ENCODE assay signal across 10 cellular contexts in the genomic region with DNA sequence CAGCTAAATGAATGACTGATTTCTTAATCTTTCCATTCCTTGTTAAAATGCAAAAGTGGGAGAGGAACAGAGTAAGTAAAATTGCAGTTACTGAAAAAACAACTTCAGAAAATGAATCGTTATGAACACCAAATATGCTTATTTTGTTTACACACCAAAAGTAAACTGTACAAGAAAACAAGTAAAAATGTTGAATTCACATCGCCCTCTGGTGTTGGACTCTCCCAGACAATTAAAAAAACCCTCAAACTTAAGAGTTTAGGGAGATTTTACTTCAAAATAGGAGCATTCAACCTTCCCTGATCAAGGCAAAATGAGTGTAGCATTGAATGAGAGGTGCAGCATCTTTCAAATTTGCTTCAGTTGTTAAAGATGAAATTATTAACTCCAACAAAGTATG. TPM values are rescaled to one million over a fixed set of nuclear protein-coding genes. Genes with fewer than 3 reads are reported as not detected.
DNase-seq lines count a peak whose midpoint lies in the region; ATAC-seq and TF ChIP-seq lines count a peak whose summit lies in the region.
"Had no signal": no experiment of that assay in that cellular context is flagged by ENCODE, and none has a peak within 500 bp of the region (broad histone marks: within the 10 kb centered on the region; RNA-seq: fewer than 3 reads in every experiment).

No MANE protein-coding gene starts in this region.

- H3K27me3 Mint-ChIP-seq in H9 (ENCODE audit: low read depth), result no peaks in the 10 kb centered on the region

- no peak overlapping the region for H2BK12ac ChIP-seq in H9 (ENCODE audit: insufficient read length, low read depth, low read length)

- H3K79me2 ChIP-seq in H9 (ENCODE audit: insufficient read depth, low read length), result no peaks in the 10 kb centered on the region

- H3K4me3 ChIP-seq in AG04450 (ENCODE audit: low read depth, low read length), result no peak overlapping the region
- H3K4me3 ChIP-seq: K562 had no signal

- H2BK5ac ChIP-seq in H9 (ENCODE audit: insufficient read length, low read length), result no peak overlapping the region

- no peak overlapping the region for H3K4ac ChIP-seq in H9 (ENCODE audit: low read depth, low read length)

- no peak overlapping the region for H3K9ac ChIP-seq in H9 (ENCODE audit: extremely low read depth, insufficient read length, low read length)

- DNase-seq in AG04450 (ENCODE audit: low read depth, low spot score), result no peak
- no peak for DNase-seq in H9
- DNase-seq in foreskin keratinocyte, result peak in 1 of 2 donors; percentile 20
- no peak for DNase-seq in NCI-H1048 (lab: John Stamatoyannopoulos, UW)
- DNase-seq in stimulated activated CD4-positive, alpha-beta T cell treated with anti-CD3 and anti-CD28 coated beads, Interleukin-2, amount 100 ng/mL, for 24 hours, result no peak
- no peak for DNase-seq in activated CD4-positive, CD25-positive, alpha-beta regulatory T cell treated with anti-CD3 and anti-CD28 coated beads, Interleukin-2, amount 50 U/mL, for 72 hours
- no peak for DNase-seq in hypothalamus (lab: John Stamatoyannopoulos, UW)
- DNase-seq: activated gamma-delta T cell had no signal

- no CpG with 5 or more reads among the region's 2 CpGs for WGBS in H9 (ENCODE audit: extremely low coverage, insufficient read length, low lambda C conversion rate)

- CTCF ChIA-PET in AG04450 (lab: Charles Lee), result interaction anchor here (0.7 to 2.2 kb wide), 11 partner anchors 12 to 918 kb away, joined by 3 to 10 read pairs (median 3); no protein-coding TSS in a partner anchor

- no peak overlapping the region for H3K27ac Mint-ChIP-seq in H9

- no peak overlapping the region for H2BK120ac ChIP-seq in H9 (ENCODE audit: low read depth, low read length, poor library complexity, severe bottlenecking)

- no peak overlapping the region for H3K14ac ChIP-seq in H9 (ENCODE audit: insufficient read depth, low read length)

- H2AFZ ChIP-seq in H9 (ENCODE audit: low read length), result no peak overlapping the region

- no peak overlapping the region for H4K91ac ChIP-seq in H9 (ENCODE audit: insufficient read length, low read depth, low read length)

- H4K20me1 ChIP-seq in H9 (ENCODE audit: control insufficient read depth, insufficient read depth, insufficient read length), result no peaks in the 10 kb centered on the region

- H3K23ac ChIP-seq in H9 (ENCODE audit: insufficient read length, low read depth, low read length), result no peak overlapping the region

- H4K8ac ChIP-seq in H9 (replicated peaks; ENCODE audit: insufficient read length, low read depth, low read length), result no peak overlapping the region

- no peak overlapping the region for H3K56ac ChIP-seq in H9 (ENCODE audit: insufficient read length, low read depth, low read length)

- peaks cover 39 to 42% of the 10 kb centered on the region in 2 experiments for H3K4me1 Mint-ChIP-seq in H9

- H3K4me3 Mint-ChIP-seq in H9, result no peak overlapping the region

- no peaks in the 10 kb centered on the region for H3K36me3 Mint-ChIP-seq in H9 (ENCODE audit: insufficient read depth in 1 of 3, low read depth in 3 of 3)

- POLR2A ChIA-PET in AG04450 (lab: Yijun Ruan, JAX), result no interaction called here

- no peak overlapping the region for H3T11ph ChIP-seq in H9 (ENCODE audit: low read length)

- H3K9me3 ChIP-seq in AG04450 (ENCODE audit: control insufficient read depth, insufficient read depth, low read length) (no peaks in the 10 kb centered on the region), H9 (ENCODE audit: control insufficient read depth, low read depth, low read length) (no peaks in the 10 kb centered on the region)

- no peak overlapping the region for H3K4me2 ChIP-seq in H9 (ENCODE audit: insufficient read depth, insufficient read length, low read length)

- no peak overlapping the region for H3K18ac ChIP-seq in H9 (ENCODE audit: insufficient read length, low read depth, low read length)

- no peaks in the 10 kb centered on the region for H3K9me3 Mint-ChIP-seq in H9

- H3K4me1 ChIP-seq in H9 (ENCODE audit: insufficient read depth, low read length), result peaks cover 7% of the 10 kb centered on the region; the same call in 1 of the 2 replicates
- no peaks in the 10 kb centered on the region for H3K4me1 ChIP-seq in foreskin keratinocyte

- H3K79me1 ChIP-seq in H9 (ENCODE audit: insufficient read depth, low read depth, low read length, poor library complexity, severe bottlenecking), result no peaks in the 10 kb centered on the region

- no peak overlapping the region for H2BK20ac ChIP-seq in H9 (ENCODE audit: low read depth, low read length, poor library complexity, severe bottlenecking)

- TF ChIP-seq CTCF in AG04450 (IDR thresholded peaks at IDR 0.05; ENCODE audit: low read depth, low read length) (peak; percentile 49), H9 (conservative IDR thresholded peaks at IDR 0.05) (peak; percentile 66), foreskin keratinocyte (conservative IDR thresholded peaks at IDR 0.05) (peak; percentile 63)

- H3K23me2 ChIP-seq in H9 (ENCODE audit: insufficient read length, low read depth, low read length, poor library complexity, severe bottlenecking), result no peaks in the 10 kb centered on the region

- no peak overlapping the region for H2AK5ac ChIP-seq in H9 (ENCODE audit: insufficient read length, low read length)

- ATAC-seq in SK-N-SH treated with all-trans-retinoic acid at 6 μM for 48 hours (peak; percentile 51; the same call in 2 of the 3 replicates), foreskin keratinocyte (no peak)
- ATAC-seq: K562 had no signal

- H3K27me3 ChIP-seq in AG04450 (ENCODE audit: control insufficient read depth, insufficient read depth, low read length), result no peaks in the 10 kb centered on the region
- H3K27me3 ChIP-seq in H9 (ENCODE audit: insufficient read depth, low read length), result no peaks in the 10 kb centered on the region
- H3K27me3 ChIP-seq in foreskin keratinocyte, result no peaks in the 10 kb centered on the region

- no peak overlapping the region for H2BK15ac ChIP-seq in H9 (ENCODE audit: low read depth, low read length)

- no peak overlapping the region for H4K5ac ChIP-seq in H9 (ENCODE audit: insufficient read length, low read depth, low read length)

- H3K27ac ChIP-seq in AG04450 (ENCODE audit: low read depth, low read length), result no peak overlapping the region
- H3K27ac ChIP-seq in H9 (ENCODE audit: insufficient read length, low read depth, low read length), result no peak overlapping the region
- H3K27ac ChIP-seq in foreskin keratinocyte, result no peak overlapping the region

TF ChIP-seq in SK-N-SH treated with all-trans-retinoic acid at 6 μM for 48 hours, 23 proteins besides CTCF, POLR2A, EP300 and RAD21 (continues in another document):
- TF ChIP-seq BACH2 (CRISPR knock-in tag; IDR thresholded peaks at IDR 0.05; ENCODE audit: borderline replicate concordance) (no peak), CSDC2 (CRISPR knock-in tag; IDR thresholded peaks at IDR 0.05) (no peak), ZFP3 (CRISPR knock-in tag; IDR thresholded peaks at IDR 0.05) (no peak), RARB (CRISPR knock-in tag; IDR thresholded peaks at IDR 0.05) (no peak), ZNF565 (CRISPR knock-in tag; conservative IDR thresholded peaks at IDR 0.05; ENCODE audit: low read depth) (no peak), TCF4 (CRISPR knock-in tag; IDR thresholded peaks at IDR 0.05; ENCODE audit: borderline replicate concordance) (no peak), GLIS3 (CRISPR knock-in tag; IDR thresholded peaks at IDR 0.05) (no peak)
- TF ChIP-seq, protein P1, sequence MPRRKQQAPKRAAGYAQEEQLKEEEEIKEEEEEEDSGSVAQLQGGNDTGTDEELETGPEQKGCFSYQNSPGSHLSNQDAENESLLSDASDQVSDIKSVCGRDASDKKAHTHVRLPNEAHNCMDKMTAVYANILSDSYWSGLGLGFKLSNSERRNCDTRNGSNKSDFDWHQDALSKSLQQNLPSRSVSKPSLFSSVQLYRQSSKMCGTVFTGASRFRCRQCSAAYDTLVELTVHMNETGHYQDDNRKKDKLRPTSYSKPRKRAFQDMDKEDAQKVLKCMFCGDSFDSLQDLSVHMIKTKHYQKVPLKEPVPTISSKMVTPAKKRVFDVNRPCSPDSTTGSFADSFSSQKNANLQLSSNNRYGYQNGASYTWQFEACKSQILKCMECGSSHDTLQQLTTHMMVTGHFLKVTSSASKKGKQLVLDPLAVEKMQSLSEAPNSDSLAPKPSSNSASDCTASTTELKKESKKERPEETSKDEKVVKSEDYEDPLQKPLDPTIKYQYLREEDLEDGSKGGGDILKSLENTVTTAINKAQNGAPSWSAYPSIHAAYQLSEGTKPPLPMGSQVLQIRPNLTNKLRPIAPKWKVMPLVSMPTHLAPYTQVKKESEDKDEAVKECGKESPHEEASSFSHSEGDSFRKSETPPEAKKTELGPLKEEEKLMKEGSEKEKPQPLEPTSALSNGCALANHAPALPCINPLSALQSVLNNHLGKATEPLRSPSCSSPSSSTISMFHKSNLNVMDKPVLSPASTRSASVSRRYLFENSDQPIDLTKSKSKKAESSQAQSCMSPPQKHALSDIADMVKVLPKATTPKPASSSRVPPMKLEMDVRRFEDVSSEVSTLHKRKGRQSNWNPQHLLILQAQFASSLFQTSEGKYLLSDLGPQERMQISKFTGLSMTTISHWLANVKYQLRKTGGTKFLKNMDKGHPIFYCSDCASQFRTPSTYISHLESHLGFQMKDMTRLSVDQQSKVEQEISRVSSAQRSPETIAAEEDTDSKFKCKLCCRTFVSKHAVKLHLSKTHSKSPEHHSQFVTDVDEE (CRISPR knock-in tag; IDR thresholded peaks at IDR 0.05), result no peak
- TF ChIP-seq, protein P2, sequence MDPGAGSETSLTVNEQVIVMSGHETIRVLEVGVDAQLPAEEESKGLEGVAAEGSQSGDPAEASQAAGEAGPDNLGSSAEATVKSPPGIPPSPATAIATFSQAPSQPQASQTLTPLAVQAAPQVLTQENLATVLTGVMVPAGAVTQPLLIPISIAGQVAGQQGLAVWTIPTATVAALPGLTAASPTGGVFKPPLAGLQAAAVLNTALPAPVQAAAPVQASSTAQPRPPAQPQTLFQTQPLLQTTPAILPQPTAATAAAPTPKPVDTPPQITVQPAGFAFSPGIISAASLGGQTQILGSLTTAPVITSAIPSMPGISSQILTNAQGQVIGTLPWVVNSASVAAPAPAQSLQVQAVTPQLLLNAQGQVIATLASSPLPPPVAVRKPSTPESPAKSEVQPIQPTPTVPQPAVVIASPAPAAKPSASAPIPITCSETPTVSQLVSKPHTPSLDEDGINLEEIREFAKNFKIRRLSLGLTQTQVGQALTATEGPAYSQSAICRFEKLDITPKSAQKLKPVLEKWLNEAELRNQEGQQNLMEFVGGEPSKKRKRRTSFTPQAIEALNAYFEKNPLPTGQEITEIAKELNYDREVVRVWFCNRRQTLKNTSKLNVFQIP (CRISPR knock-in tag; IDR thresholded peaks at IDR 0.05; ENCODE audit: borderline replicate concordance, low read depth), result no peak

RNA-seq across cellular contexts. Expression of a gene that starts 19.4 kb away (rescaled TPM):
- 0.16 and 0.22 TPM in 2 replicates for polyA plus RNA-seq in AG04450 (2011; rRNA removed)
- polyA minus RNA-seq in AG04450 (2011; rRNA and poly(A)+ RNA removed), result 0.96 and 4.0 TPM in 2 replicates
- total RNA-seq in H9 (2021), result 0.44 and 0.48 TPM in 2 replicates
- total RNA-seq in foreskin keratinocyte, result 0.03 and 0.07 TPM in 2 replicates
- 0.01 and 0.02 TPM in 2 replicates for polyA plus RNA-seq in foreskin keratinocyte
- total RNA-seq: K562 had no signal
- polyA plus RNA-seq: K562 had no signal
